Comparison of ENCODE assay signal across 11 cellular contexts in genomic region chr20:53871541-53871940, GRCh38.
DNase-seq lines count a peak whose midpoint lies in the region; ATAC-seq and TF ChIP-seq lines count a peak whose summit lies in the region.
"Had no signal": no experiment of that assay in that cellular context is flagged by ENCODE, and none has a peak within 500 bp of the region (broad histone marks: within the 10 kb centered on the region; RNA-seq: fewer than 3 reads in every experiment).

No MANE protein-coding gene starts in this region.

- H3K9me3 Mint-ChIP-seq in CD4-positive, alpha-beta T cell = no peaks in the 10 kb centered on the region
- peaks cover 0 to 8% (median 0%) of the 10 kb centered on the region in 5 experiments for H3K9me3 Mint-ChIP-seq in brain
- H3K9me3 Mint-ChIP-seq in neural progenitor cell = no peaks in the 10 kb centered on the region

- peaks cover 60% of the 10 kb centered on the region for H3K4me1 Mint-ChIP-seq in CD4-positive, alpha-beta T cell (ENCODE audit: low read depth)
- H3K4me1 Mint-ChIP-seq in brain (peaks cover 43% of the 10 kb centered on the region), neural progenitor cell (peaks cover 43% of the 10 kb centered on the region)

- no peaks in the 10 kb centered on the region for H3K9me3 ChIP-seq in CD4-positive, alpha-beta T cell (ENCODE audit: control insufficient read depth, low read length)
- H3K9me3 ChIP-seq in KOPT-K1 (ENCODE audit: insufficient read depth, low read length, poor library complexity, severe bottlenecking) = no peaks in the 10 kb centered on the region
- no peaks in the 10 kb centered on the region for H3K9me3 ChIP-seq in neural progenitor cell (ENCODE audit: low read depth)
- H3K9me3 ChIP-seq: sigmoid colon had no signal

- no peak for DNase-seq in CD4-positive, alpha-beta T cell
- DNase-seq in neural progenitor cell (ENCODE audit: low spot score) (no peak), cerebellum (ENCODE audit: low spot score) (no peak), SK-N-DZ (ENCODE audit: low spot score) (no peak), glomerular visceral epithelial cell (ENCODE audit: extremely low spot score) (no peak)
- DNase-seq: DMS 273 treated with DMSO at 0.1 percent for 48 hours, Right ventricle myocardium superior, sigmoid colon had no signal

- intact Hi-C loops in CD4-positive, alpha-beta T cell (cut with DNase I, micrococcal nuclease) = loop anchor here (2.0 to 5.0 kb wide), 6 partner anchors 43 to 295 kb away; no protein-coding TSS in a partner anchor

- peaks cover 39% of the 10 kb centered on the region for H3F3A ChIP-seq in neural progenitor cell (ENCODE audit: low read depth)

- CTCF ChIA-PET in CD4-positive, alpha-beta T cell (lab: Charles Lee) = interaction anchor here (1.1 to 1.7 kb wide), 3 partner anchors 13 to 292 kb away, joined by 3 to 6 read pairs (median 4); no protein-coding TSS in a partner anchor

- no peak for TF ChIP-seq CTCF in CD4-positive, alpha-beta T cell (IDR thresholded peaks at IDR 0.05)
- TF ChIP-seq CTCF in brain (conservative IDR thresholded peaks at IDR 0.05) (no peak), neural progenitor cell (IDR thresholded peaks at IDR 0.05) (no peak)

- no peaks in the 10 kb centered on the region for H3K27me3 ChIP-seq in CD4-positive, alpha-beta T cell (ENCODE audit: control insufficient read depth, insufficient read depth, low read length)
- H3K27me3 ChIP-seq in neural progenitor cell = no peaks in the 10 kb centered on the region

- H3K4me2 ChIP-seq in neural progenitor cell = peak overlapping the region; percentile 1

- no peaks in the 10 kb centered on the region for H3K27me3 Mint-ChIP-seq in CD4-positive, alpha-beta T cell
- H3K27me3 Mint-ChIP-seq in brain (no peaks in the 10 kb centered on the region), neural progenitor cell (ENCODE audit: insufficient read depth, low read depth) (peaks cover 3% of the 10 kb centered on the region)

- peaks cover 59% of the 10 kb centered on the region for H3K4me1 ChIP-seq in neural progenitor cell

- no peak overlapping the region for H2AFZ ChIP-seq in neural progenitor cell (replicated peaks)

- H3K4me3 Mint-ChIP-seq in CD4-positive, alpha-beta T cell = no peak overlapping the region
- no peak overlapping the region for H3K4me3 Mint-ChIP-seq in brain
- H3K4me3 Mint-ChIP-seq in neural progenitor cell = no peak overlapping the region

- POLR2A ChIA-PET in CD4-positive, alpha-beta T cell (lab: Charles Lee) = interaction anchor here (0.6 to 3.9 kb wide), 25 partner anchors 9 to 292 kb away, joined by 3 to 39 read pairs (median 9); partner anchors contain the start of gene ZNF217

- H3K9ac ChIP-seq in neural progenitor cell = no peak overlapping the region

- peaks cover 8% of the 10 kb centered on the region for H3K36me3 Mint-ChIP-seq in CD4-positive, alpha-beta T cell (ENCODE audit: low read depth)
- H3K36me3 Mint-ChIP-seq in brain (no peaks in the 10 kb centered on the region), neural progenitor cell (no peaks in the 10 kb centered on the region)

- peak overlapping the region; percentile 53 for H3K27ac ChIP-seq in CD4-positive, alpha-beta T cell (ENCODE audit: low read depth, low read length)
- peak overlapping the region; percentile 82 for H3K27ac ChIP-seq in KOPT-K1 (ENCODE audit: low read depth, low read length, poor library complexity, severe bottlenecking)
- peak overlapping the region; percentile 26 for H3K27ac ChIP-seq in neural progenitor cell

- ATAC-seq in CD4-positive, alpha-beta T cell (ENCODE audit: poor library complexity) = no peak
- ATAC-seq in GM21515 (IDR thresholded peaks at IDR 0.05; ENCODE audit: unreplicated experiment) = no peak

- H3K4me3 ChIP-seq in neural progenitor cell = no peak overlapping the region
- H3K4me3 ChIP-seq: sigmoid colon had no signal

- H3K36me3 ChIP-seq in KOPT-K1 (ENCODE audit: insufficient read depth, low read length) (no peaks in the 10 kb centered on the region), neural progenitor cell (no peaks in the 10 kb centered on the region)
- H3K36me3 ChIP-seq: sigmoid colon had no signal

- H4K20me1 ChIP-seq in neural progenitor cell (ENCODE audit: low read depth) = no peaks in the 10 kb centered on the region

- H3K27ac Mint-ChIP-seq in CD4-positive, alpha-beta T cell = peak overlapping the region; percentile 98
- H3K27ac Mint-ChIP-seq in brain (peak overlapping the region in 4 of 5 experiments; percentile 27 to 92 (median 74)), neural progenitor cell (no peak overlapping the region)

- H3K79me2 ChIP-seq in neural progenitor cell (ENCODE audit: low read depth) = no peaks in the 10 kb centered on the region

Comparison
In these comparisons a context has a peak if more than half of its experiments do, and no peak if none do; other contexts are left out.
1. H3K27ac ChIP-seq: peak in every context shown above with its lines; median percentile 82 in KOPT-K1; 53 in CD4-positive, alpha-beta T cell; 26 in neural progenitor cell.